ENCODE assay signal across 23 cellular contexts in genomic region chr11:66228521-66228920, GRCh38. TPM values are rescaled to one million over a fixed set of nuclear protein-coding genes. Genes with fewer than 3 reads are reported as not detected.
DNase-seq lines count a peak whose midpoint lies in the region; ATAC-seq and TF ChIP-seq lines count a peak whose summit lies in the region.
"Had no signal": no experiment of that assay in that cellular context is flagged by ENCODE, and none has a peak within 500 bp of the region (broad histone marks: within the 10 kb centered on the region; RNA-seq: fewer than 3 reads in every experiment).

No MANE protein-coding gene starts in this region.

- WGBS in upper lobe of left lung, 2 donors, result 67 to 77% methylated on average over 6 of the region's 6 CpGs

- peak overlapping the region; percentile 79 for H3K27ac Mint-ChIP-seq in activated naive CD4-positive, alpha-beta T cell treated with anti-CD3 and anti-CD28 coated beads, Interleukin-2, amount 50 U/mL, for 24 hours
- H3K27ac Mint-ChIP-seq in activated naive CD4-positive, alpha-beta T cell treated with anti-CD3 and anti-CD28 coated beads for 36 hours, result no peak overlapping the region
- H3K27ac Mint-ChIP-seq in memory B cell, result peak overlapping the region; percentile 50

- no peak for TF ChIP-seq POLR2A in upper lobe of left lung (IDR thresholded peaks at IDR 0.05)

- peaks cover 13 to 75% (median 41%) of the 10 kb centered on the region in 4 donors for H3K36me3 ChIP-seq in upper lobe of left lung
- H3K36me3 ChIP-seq: MG63 had no signal

- no peak for TF ChIP-seq EP300 in upper lobe of left lung (IDR thresholded peaks at IDR 0.05)

- H3K4me3 ChIP-seq in epithelial cell of esophagus (ENCODE audit: low read length) (no peak overlapping the region), upper lobe of left lung (no peak overlapping the region)
- H3K4me3 ChIP-seq: heart left ventricle, MG63 had no signal

- H3K27me3 Mint-ChIP-seq in activated naive CD4-positive, alpha-beta T cell treated with anti-CD3 and anti-CD28 coated beads, Interleukin-2, amount 50 U/mL, for 24 hours, result no peaks in the 10 kb centered on the region
- no peaks in the 10 kb centered on the region for H3K27me3 Mint-ChIP-seq in activated naive CD4-positive, alpha-beta T cell treated with anti-CD3 and anti-CD28 coated beads for 36 hours (ENCODE audit: low read depth)
- H3K27me3 Mint-ChIP-seq in memory B cell, result no peaks in the 10 kb centered on the region
- H3K27me3 Mint-ChIP-seq: activated T-cell treated with anti-CD3 and anti-CD28 coated beads, Interleukin-2, amount 50 U/mL, for 24 hours had no signal

- no peak for DNase-seq in activated naive CD4-positive, alpha-beta T cell treated with anti-CD3 and anti-CD28 coated beads for 36 hours
- peak; percentile 15 for DNase-seq in epithelial cell of esophagus (ENCODE audit: low read depth)
- DNase-seq in memory B cell (ENCODE audit: low spot score in 2 of 2), result no peak
- peak in 1 of 2 donors; percentile 52 for DNase-seq in upper lobe of left lung
- no peak for DNase-seq in NCI-H748 treated with DMSO at 0.1 percent for 48 hours (lab: John Stamatoyannopoulos, UW)
- DNase-seq: 8988T; activated naive CD4-positive, alpha-beta T cell; activated T-cell treated with anti-CD3 and anti-CD28 coated beads, Interleukin-2, amount 50 U/mL, for 24 hours; dermis blood vessel endothelial cell; heart left ventricle; MG63; NCI-H1417 treated with DMSO at 0.1 percent for 48 hours; NCI-H510A; occipital lobe; retina; stimulated activated CD4-positive, alpha-beta T cell treated with anti-CD3 and anti-CD28 coated beads, Interleukin-2, amount 100 ng/mL, for 48 hours; stimulated activated naive CD8-positive, alpha-beta T cell treated with anti-CD3 and anti-CD28 coated beads, Interleukin-15, Interleukin-2, amounts not matched to agents 100 U/mL and 50 U/mL, for 24 hours; T1000 had no signal

- H3K4me3 Mint-ChIP-seq in activated naive CD4-positive, alpha-beta T cell treated with anti-CD3 and anti-CD28 coated beads, Interleukin-2, amount 50 U/mL, for 24 hours, result no peak overlapping the region
- H3K4me3 Mint-ChIP-seq in activated naive CD4-positive, alpha-beta T cell treated with anti-CD3 and anti-CD28 coated beads for 36 hours, result no peak overlapping the region
- no peak overlapping the region for H3K4me3 Mint-ChIP-seq in memory B cell
- H3K4me3 Mint-ChIP-seq: activated T-cell treated with anti-CD3 and anti-CD28 coated beads, Interleukin-2, amount 50 U/mL, for 24 hours had no signal

- TF ChIP-seq CTCF in epithelial cell of esophagus (IDR thresholded peaks at IDR 0.05; ENCODE audit: insufficient read depth, low read depth, low read length, missing control alignments), result no peak
- no peak for TF ChIP-seq CTCF in upper lobe of left lung (IDR thresholded peaks at IDR 0.05)

- CTCF ChIA-PET in activated naive CD4-positive, alpha-beta T cell treated with anti-CD3 and anti-CD28 coated beads for 36 hours (lab: Charles Lee), result no interaction called here

- peaks cover under 1% of the 10 kb centered on the region for H3K4me1 Mint-ChIP-seq in activated naive CD4-positive, alpha-beta T cell treated with anti-CD3 and anti-CD28 coated beads, Interleukin-2, amount 50 U/mL, for 24 hours
- peaks cover 5% of the 10 kb centered on the region for H3K4me1 Mint-ChIP-seq in activated naive CD4-positive, alpha-beta T cell treated with anti-CD3 and anti-CD28 coated beads for 36 hours (ENCODE audit: low read depth)
- H3K4me1 Mint-ChIP-seq in memory B cell, result no peaks in the 10 kb centered on the region

- ATAC-seq in memory B cell (ENCODE audit: low read depth) (no peak), upper lobe of left lung (ENCODE audit: low FRiP score in 2 of 2) (peak in 1 of 2 donors; percentile 87), GM21576 (IDR thresholded peaks at IDR 0.05; ENCODE audit: unreplicated experiment) (no peak), GM18909 (IDR thresholded peaks at IDR 0.05; ENCODE audit: poor library complexity, unreplicated experiment) (no peak)
- ATAC-seq: activated CD4-positive, CD25-positive, alpha-beta regulatory T cell treated with anti-CD3 and anti-CD28 coated beads, Interleukin-2, amount 50 U/mL, for 24 hours; heart left ventricle; stimulated activated naive CD8-positive, alpha-beta T cell treated with anti-CD3 and anti-CD28 coated beads, Interleukin-15, Interleukin-2, amounts not matched to agents 100 U/mL and 50 U/mL, for 24 hours had no signal

- no peaks in the 10 kb centered on the region for H3K9me3 Mint-ChIP-seq in activated naive CD4-positive, alpha-beta T cell treated with anti-CD3 and anti-CD28 coated beads, Interleukin-2, amount 50 U/mL, for 24 hours
- no peaks in the 10 kb centered on the region for H3K9me3 Mint-ChIP-seq in activated naive CD4-positive, alpha-beta T cell treated with anti-CD3 and anti-CD28 coated beads for 36 hours
- H3K9me3 Mint-ChIP-seq in memory B cell, result no peaks in the 10 kb centered on the region
- H3K9me3 Mint-ChIP-seq: activated T-cell treated with anti-CD3 and anti-CD28 coated beads, Interleukin-2, amount 50 U/mL, for 24 hours had no signal

- peaks cover 0 to 3% (median 0%) of the 10 kb centered on the region in 4 donors for H3K4me1 ChIP-seq in upper lobe of left lung
- H3K4me1 ChIP-seq: heart left ventricle had no signal

- H3K27ac ChIP-seq in upper lobe of left lung, result peak overlapping the region in 3 of 4 donors; percentile 44 to 71 (median 44)
- H3K27ac ChIP-seq: heart left ventricle, RWPE1 had no signal

- H3K27me3 ChIP-seq in upper lobe of left lung, result no peaks in the 10 kb centered on the region
- H3K27me3 ChIP-seq: heart left ventricle, MG63 had no signal

- intact Hi-C loops in activated naive CD4-positive, alpha-beta T cell treated with anti-CD3 and anti-CD28 coated beads for 36 hours (cut with micrococcal nuclease), result no loop called here

- no peaks in the 10 kb centered on the region for H3K9me3 ChIP-seq in upper lobe of left lung
- H3K9me3 ChIP-seq: heart left ventricle, MG63 had no signal

- peaks cover 11% of the 10 kb centered on the region for H3K36me3 Mint-ChIP-seq in activated naive CD4-positive, alpha-beta T cell treated with anti-CD3 and anti-CD28 coated beads, Interleukin-2, amount 50 U/mL, for 24 hours
- H3K36me3 Mint-ChIP-seq in activated naive CD4-positive, alpha-beta T cell treated with anti-CD3 and anti-CD28 coated beads for 36 hours (ENCODE audit: low read depth), result peaks cover 12% of the 10 kb centered on the region
- H3K36me3 Mint-ChIP-seq in memory B cell, result peaks cover 29% of the 10 kb centered on the region

RNA-seq across cellular contexts. Expression of gene KLC2, which starts 29.0 kb away (rescaled TPM):
- total RNA-seq in activated naive CD4-positive, alpha-beta T cell treated with anti-CD3 and anti-CD28 coated beads for 36 hours, result 10 to 100 TPM; 36.9 to 41.7 TPM
- total RNA-seq in upper lobe of left lung, result 10 to 100 TPM; 24.1 to 41.0 (median 34.4) TPM

RNA-seq across cellular contexts. Expression of gene RAB1B, which starts 39.9 kb away (rescaled TPM):
- total RNA-seq in activated naive CD4-positive, alpha-beta T cell treated with anti-CD3 and anti-CD28 coated beads for 36 hours, result 100 to 1,000 TPM; 112 to 115 TPM
- total RNA-seq in upper lobe of left lung, result 100 to 1,000 TPM in 5 of 6 donors, 10 to 100 TPM in 1; 34.6 to 173 (median 122) TPM

RNA-seq across cellular contexts. Expression of gene CNIH2, which starts 49.5 kb away (rescaled TPM):
- total RNA-seq in activated naive CD4-positive, alpha-beta T cell treated with anti-CD3 and anti-CD28 coated beads for 36 hours, result 1 to 10 TPM; 1.2 to 1.6 TPM
- 1 to 10 TPM in 4 of 6 donors, not detected in 2; 1.4 to 2.0 (median 1.6) TPM for total RNA-seq in upper lobe of left lung
- total RNA-seq: dermis blood vessel endothelial cell had no signal
